9 cellular contexts compared by ENCODE assay signal in the genomic region with DNA sequence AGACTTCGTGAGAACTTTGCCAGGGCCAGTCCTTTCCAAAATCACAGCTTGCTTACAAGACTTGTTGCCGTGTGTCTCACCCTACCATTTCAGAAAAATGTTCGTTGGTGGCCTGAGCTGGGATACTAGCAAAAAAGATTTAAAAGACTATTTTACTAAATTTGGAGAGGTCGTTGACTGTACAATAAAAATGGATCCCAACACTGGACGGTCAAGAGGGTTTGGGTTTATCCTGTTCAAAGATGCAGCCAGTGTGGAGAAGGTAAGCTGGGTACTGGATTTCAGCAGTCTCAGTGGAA. TPM values are rescaled to one million over a fixed set of nuclear protein-coding genes. Genes with fewer than 3 reads are reported as not detected.
DNase-seq lines count a peak whose midpoint lies in the region; ATAC-seq and TF ChIP-seq lines count a peak whose summit lies in the region.
"Had no signal": no experiment of that assay in that cellular context is flagged by ENCODE, and none has a peak within 500 bp of the region (broad histone marks: within the 10 kb centered on the region; RNA-seq: fewer than 3 reads in every experiment).

No MANE protein-coding gene starts in this region.

- peak overlapping the region; percentile 78 for H3K4me3 Mint-ChIP-seq in CD8-positive, alpha-beta T cell

- H3K27me3 Mint-ChIP-seq in CD8-positive, alpha-beta T cell (ENCODE audit: low read depth): no peaks in the 10 kb centered on the region

- no peak for TF ChIP-seq CTCF in CD8-positive, alpha-beta T cell (IDR thresholded peaks at IDR 0.05)
- no peak for TF ChIP-seq CTCF in Panc1 (IDR thresholded peaks at IDR 0.05)
- no peak for TF ChIP-seq CTCF in epithelial cell of proximal tubule (conservative IDR thresholded peaks at IDR 0.05; ENCODE audit: low read depth, low read length)
- TF ChIP-seq CTCF in osteoblast (IDR thresholded peaks at IDR 0.05; ENCODE audit: extremely low read depth, low read depth, low read length): no peak

- H4K20me1 ChIP-seq in osteoblast (ENCODE audit: insufficient read depth, low read length): peaks cover 53% of the 10 kb centered on the region

- DNase-seq in CD8-positive, alpha-beta T cell: no peak
- DNase-seq in Panc1 (ENCODE audit: low read depth, low spot score): no peak
- DNase-seq in epithelial cell of proximal tubule (ENCODE audit: low read depth): no peak
- DNase-seq in osteoblast (ENCODE audit: insufficient read length, low spot score, missing footprints): no peak
- DNase-seq in medulla oblongata (ENCODE audit: extremely low spot score): no peak
- no peak for DNase-seq in foreskin melanocyte

- in situ Hi-C loops in Panc1 (cut with HindIII; ENCODE audit: low pct_unique_long_range_greater_than_20kb, low sequenced_read_pairs): no loop called here

- peaks cover 40% of the 10 kb centered on the region for H3K36me3 ChIP-seq in CD8-positive, alpha-beta T cell (ENCODE audit: insufficient read depth, low read length)
- H3K36me3 ChIP-seq in Panc1 (ENCODE audit: control insufficient read depth, insufficient read depth, low read length) (peaks cover 24% of the 10 kb centered on the region), osteoblast (ENCODE audit: insufficient read depth, low read length) (peaks cover 50% of the 10 kb centered on the region)

- H3K9me3 ChIP-seq in CD8-positive, alpha-beta T cell (ENCODE audit: low read length): no peaks in the 10 kb centered on the region
- H3K9me3 ChIP-seq in Panc1 (ENCODE audit: control insufficient read depth, insufficient read depth, low read depth, low read length) (no peaks in the 10 kb centered on the region), osteoblast (ENCODE audit: low read depth, low read length) (no peaks in the 10 kb centered on the region)

- H3K79me2 ChIP-seq in osteoblast (ENCODE audit: insufficient read depth, low read length): peaks cover 60% of the 10 kb centered on the region

- no TSS peak for BruUV-seq in Panc1 (replicated peaks; lab: Mats Ljungman, UMichigan)

- ATAC-seq in CD8-positive, alpha-beta T cell: no peak
- ATAC-seq in Panc1: no peak
- ATAC-seq in GM19351 (IDR thresholded peaks at IDR 0.05; ENCODE audit: unreplicated experiment): no peak
- no peak for ATAC-seq in GM21367 (IDR thresholded peaks at IDR 0.05; ENCODE audit: unreplicated experiment)

- CTCF ChIA-PET in CD8-positive, alpha-beta T cell (lab: Charles Lee): interaction anchor here (0.5 to 2.2 kb wide), 3 partner anchors 10 to 353 kb away, joined by 3 to 8 read pairs (median 3); no protein-coding TSS in a partner anchor
- CTCF ChIA-PET in Panc1 (lab: Charles Lee): interaction anchor here (0.8 kb wide), 1 partner anchor 98 kb away, joined by 3 read pairs; no protein-coding TSS in a partner anchor

- peak overlapping the region; percentile 80 for H3K27ac ChIP-seq in CD8-positive, alpha-beta T cell (ENCODE audit: low read depth, low read length)
- H3K27ac ChIP-seq in Panc1 (ENCODE audit: low read length): peak overlapping the region; percentile 87
- peak overlapping the region; percentile 40 for H3K27ac ChIP-seq in osteoblast (ENCODE audit: low read depth, low read length)

- H3K36me3 Mint-ChIP-seq in CD8-positive, alpha-beta T cell: peaks cover 49% of the 10 kb centered on the region

- peaks cover 28% of the 10 kb centered on the region for H3K4me1 ChIP-seq in CD8-positive, alpha-beta T cell (ENCODE audit: insufficient read depth, low read length)
- peaks cover 38% of the 10 kb centered on the region for H3K4me1 ChIP-seq in Panc1 (ENCODE audit: control insufficient read depth, insufficient read depth, low read length)
- peaks cover 32% of the 10 kb centered on the region for H3K4me1 ChIP-seq in osteoblast (ENCODE audit: insufficient read depth, low read length)

- H3K4me3 ChIP-seq in CD8-positive, alpha-beta T cell (ENCODE audit: low read depth, low read length): peak overlapping the region; percentile 65
- H3K4me3 ChIP-seq in Panc1 (ENCODE audit: low read depth in 2 of 2, low read length in 2 of 2) (peak overlapping the region; percentile 92 to 97), epithelial cell of proximal tubule (ENCODE audit: low read depth, low read length) (peak overlapping the region; percentile 82), osteoblast (ENCODE audit: insufficient read depth, low read length) (peak overlapping the region; percentile 81)

- H3K9me3 Mint-ChIP-seq in CD8-positive, alpha-beta T cell: no peaks in the 10 kb centered on the region

- peak overlapping the region; percentile 73 for H3K27ac Mint-ChIP-seq in CD8-positive, alpha-beta T cell

- intact Hi-C loops in CD8-positive, alpha-beta T cell (cut with DNase I, micrococcal nuclease): loop anchor here in 1 of 2 experiments (1.0 kb wide), 1 partner anchor 27 kb away; a partner anchor contains a TSS
- intact Hi-C loops in Panc1 (cut with micrococcal nuclease; ENCODE audit: unreplicated experiment): no loop called here

- peaks cover 47% of the 10 kb centered on the region for H3K4me1 Mint-ChIP-seq in CD8-positive, alpha-beta T cell (ENCODE audit: low read depth)

- peak overlapping the region; percentile 88 for H3K4me2 ChIP-seq in osteoblast (ENCODE audit: insufficient read depth, low read length)

- POLR2A ChIA-PET in CD8-positive, alpha-beta T cell (lab: Charles Lee): interaction anchor here (3.3 kb wide), 1 partner anchor 9 kb away, joined by 25 read pairs; no protein-coding TSS in a partner anchor
- POLR2A ChIA-PET in Panc1 (lab: Charles Lee): no interaction called here

- H2AFZ ChIP-seq in osteoblast (ENCODE audit: low read length): no peak overlapping the region

- no peaks in the 10 kb centered on the region for H3K27me3 ChIP-seq in CD8-positive, alpha-beta T cell (ENCODE audit: insufficient read depth, low read length)
- H3K27me3 ChIP-seq in Panc1 (ENCODE audit: control insufficient read depth, insufficient read depth, low read length) (no peaks in the 10 kb centered on the region), osteoblast (ENCODE audit: insufficient read depth, low read length) (no peaks in the 10 kb centered on the region)

RNA-seq across cellular contexts. Expression of a gene that starts 1.4 kb away (rescaled TPM):
- 10 to 100 TPM; 67.3 to 76.2 TPM for total RNA-seq in CD8-positive, alpha-beta T cell
- total RNA-seq in Panc1 (2021; ENCODE audit: unreplicated experiment) (273 TPM), epithelial cell of proximal tubule (189 and 228 TPM in 2 replicates), osteoblast (40.9 and 42.4 TPM in 2 replicates)
- polyA plus RNA-seq in Panc1 (2012; ENCODE audit: insufficient read length): 251 TPM

RNA-seq across cellular contexts. Expression of a gene that starts 18.5 kb away (rescaled TPM):
- total RNA-seq in CD8-positive, alpha-beta T cell: not detected
- not detected for total RNA-seq in Panc1 (2021; ENCODE audit: unreplicated experiment)
- polyA plus RNA-seq in Panc1 (2012; ENCODE audit: insufficient read length): not detected
- not detected in 2 replicates for total RNA-seq in epithelial cell of proximal tubule
- total RNA-seq in osteoblast: not detected in 2 replicates
- total RNA-seq: NCI-H460 had no signal

RNA-seq across cellular contexts. Expression of a gene that starts 26.9 kb away (rescaled TPM):
- total RNA-seq in CD8-positive, alpha-beta T cell: 10 to 100 TPM; 82.8 to 90.3 TPM
- total RNA-seq in Panc1 (2021; ENCODE audit: unreplicated experiment) (43.2 TPM), epithelial cell of proximal tubule (14.9 and 17.0 TPM in 2 replicates), osteoblast (35.1 and 36.5 TPM in 2 replicates)
- polyA plus RNA-seq in Panc1 (2012; ENCODE audit: insufficient read length): 35.9 TPM

RNA-seq across cellular contexts. Expression of a gene that starts 52.0 kb away (rescaled TPM):
- total RNA-seq in CD8-positive, alpha-beta T cell: 10 to 100 TPM; 48.8 to 49.6 TPM
- total RNA-seq in Panc1 (2021; ENCODE audit: unreplicated experiment) (239 TPM), epithelial cell of proximal tubule (392 and 572 TPM in 2 replicates), osteoblast (66.2 and 71.3 TPM in 2 replicates)
- polyA plus RNA-seq in Panc1 (2012; ENCODE audit: insufficient read length): 318 TPM
